In the genomic region with DNA sequence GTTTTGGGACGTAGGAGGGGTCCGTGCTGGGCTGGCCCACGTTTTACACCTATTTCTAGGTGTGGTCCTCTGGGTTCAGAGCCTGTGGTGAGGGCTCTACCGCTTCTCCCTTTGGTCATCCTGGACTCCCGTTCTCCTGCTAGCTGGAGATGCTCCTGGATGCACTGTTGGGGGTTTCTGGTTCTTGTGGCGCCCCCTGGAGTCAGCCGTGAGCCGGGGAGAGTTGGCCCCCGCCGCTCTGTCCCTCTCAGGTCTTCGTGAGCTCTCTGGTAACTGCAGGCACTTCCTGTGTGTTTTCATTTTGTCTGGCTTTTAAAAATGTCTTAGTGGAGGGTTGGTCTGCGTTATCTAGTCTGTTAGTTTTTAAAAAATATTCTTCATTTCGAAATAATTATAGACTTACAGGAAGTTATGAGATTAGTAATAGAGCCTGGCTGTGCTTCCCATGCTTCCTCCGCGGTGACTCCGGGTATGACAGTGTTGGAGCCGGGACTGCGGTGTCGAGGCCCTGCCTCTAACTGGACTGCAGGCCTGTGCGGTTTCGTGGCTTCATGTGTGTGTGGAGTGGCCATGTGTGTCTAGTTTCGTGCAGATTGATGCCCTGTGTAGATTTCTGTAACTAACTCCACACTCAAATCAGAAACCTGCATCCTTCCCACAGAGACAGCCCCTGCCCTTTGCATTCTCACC, we compare ENCODE assay signal across 8 cellular contexts.
DNase-seq lines count a peak whose midpoint lies in the region; ATAC-seq and TF ChIP-seq lines count a peak whose summit lies in the region.

No MANE protein-coding gene starts in this region.

- H3K36me3 ChIP-seq in A673 (ENCODE audit: insufficient read depth, low read length, poor library complexity, severe bottlenecking) (no peaks in the 10 kb centered on the region), H7 (replicated peaks; ENCODE audit: control insufficient read depth, insufficient read depth, low read length) (peaks cover 11% of the 10 kb centered on the region)

- intact Hi-C loops in A673 (cut with micrococcal nuclease; ENCODE audit: unreplicated experiment): loop anchor here (5.0 kb wide), 1 partner anchor 136 kb away; no protein-coding TSS in a partner anchor

- CTCF ChIA-PET in A673 (lab: Charles Lee): no interaction called here

- H3K4me1 ChIP-seq in A673 (ENCODE audit: insufficient read depth, low read length, poor library complexity, severe bottlenecking): no peaks in the 10 kb centered on the region

- BruUV-seq in A673 (replicated peaks; lab: Mats Ljungman, UMichigan): no TSS peak

- H3K27me3 ChIP-seq in A673 (replicated peaks; ENCODE audit: insufficient read depth, low read depth, low read length, poor library complexity) (no peaks in the 10 kb centered on the region), H7 (ENCODE audit: control insufficient read depth, insufficient read depth, low read length) (no peaks in the 10 kb centered on the region)

- TF ChIP-seq CTCF in A673 (conservative IDR thresholded peaks at IDR 0.05; ENCODE audit: low read depth, low read length): peak; percentile 70

- no peak overlapping the region for H3K27ac ChIP-seq in A673 (ENCODE audit: low read depth, low read length, poor library complexity, severe bottlenecking)

- H3K4me3 ChIP-seq in A673 (ENCODE audit: low read depth, low read length, poor library complexity, severe bottlenecking) (no peak overlapping the region), H7 (ENCODE audit: insufficient read depth, low read depth, low read length) (no peak overlapping the region)

- no peak for ATAC-seq in GM21737 (IDR thresholded peaks at IDR 0.05; ENCODE audit: unreplicated experiment)

- DNase-seq in A673 (ENCODE audit: low spot score) (peak; percentile 41), H7 (peak; percentile 93), islet precursor cell (peak; percentile 81), ecto neural progenitor cell (ENCODE audit: low spot score) (no peak), NCI-H524 (lab: John Stamatoyannopoulos, UW) (no peak), NCI-H446 (lab: John Stamatoyannopoulos, UW) (no peak)
- peak; percentile 74 for DNase-seq in activated CD8-positive, alpha-beta memory T cell treated with anti-CD3 and anti-CD28 coated beads for 24 hours

- H3K9me3 ChIP-seq in A673 (ENCODE audit: low read depth, low read length, poor library complexity, severe bottlenecking): no peaks in the 10 kb centered on the region

- POLR2A ChIA-PET in A673 (lab: Charles Lee; ENCODE audit: low non-redundant PET): no interaction called here

Comparison
In these comparisons a context has a peak if more than half of its experiments do, and no peak if none do; other contexts are left out.
1. DNase-seq: peak in A673 (single experiment), H7 (single experiment), activated CD8-positive, alpha-beta memory T cell treated with anti-CD3 and anti-CD28 coated beads for 24 hours (single experiment) and islet precursor cell (single experiment); none in ecto neural progenitor cell (single experiment), NCI-H524 (0 of 2) and NCI-H446 (0 of 2).